Comparison of ENCODE assay signal across 1 cellular context in genomic region chr15:34365073-34365825, GRCh38.
TF ChIP-seq lines count a peak whose summit lies in the region.

No MANE protein-coding gene starts in this region.

TF ChIP-seq in K562, 482 proteins besides CTCF, POLR2A, EP300 and RAD21:
- TF ChIP-seq SP2 (IDR thresholded peaks at IDR 0.05; ENCODE audit: extremely low read depth, low read depth, low read length, poor library complexity, severe bottlenecking) (peak; percentile 12), MLX (CRISPR knock-in tag; conservative IDR thresholded peaks at IDR 0.05) (no peak), TAF1 (IDR thresholded peaks at IDR 0.05; ENCODE audit: control insufficient read depth, extremely low read depth, insufficient read depth, low read length, severe bottlenecking) (no peak), PBX2 (CRISPR knock-in tag; IDR thresholded peaks at IDR 0.05; ENCODE audit: low read depth) (0 out of 2 replicates have a peak, but pooled peaks have one; percentile 17), PBX2 (tag; conservative IDR thresholded peaks at IDR 0.05; ENCODE audit: low read depth) (0 out of 2 replicates have a peak, but pooled peaks have one; percentile 25), PKNOX1 (IDR thresholded peaks at IDR 0.05) (peak; percentile 86), NFYB (IDR thresholded peaks at IDR 0.05; ENCODE audit: extremely low read depth, insufficient read length) (peak; percentile 49)
